In genomic region chr11:61564936-61565696, GRCh38 we compare ENCODE assay signal across 22 cellular contexts. TPM values are rescaled to one million over a fixed set of nuclear protein-coding genes. Genes with fewer than 3 reads are reported as not detected.
"Had no signal": no experiment of that assay in that cellular context is flagged by ENCODE, and none has a peak within 500 bp of the region (broad histone marks: within the 10 kb centered on the region; RNA-seq: fewer than 3 reads in every experiment).

No MANE protein-coding gene starts in this region.

- H3K27me3 ChIP-seq: MG63, Peyer's patch, SJCRH30 had no signal

- DNase-seq: Karpas-422, KG1, MG63, NCI-H1092, NCI-H1105 treated with DMSO at 0.1 percent for 48 hours, NCI-H1417 treated with DMSO at 0.1 percent for 48 hours, NCI-H187, NCI-H2081 treated with DMSO at 0.1 percent for 48 hours, NCI-H2171, NCI-H226, NCI-H510A, NCI-H524 treated with DMSO at 0.1 percent for 48 hours, NCI-H69, NCI-H774, OCI-M1, PC-9, Peyer's patch, SHP77 treated with DMSO at 0.1 percent for 48 hours, SJCRH30 had no signal

- H3K36me3 ChIP-seq: MG63, Peyer's patch, SJCRH30 had no signal

- H3K9me3 ChIP-seq: MG63, Peyer's patch, SJCRH30 had no signal

- H3K4me3 ChIP-seq: MG63, PC-9, Peyer's patch, SJCRH30 had no signal

- H3K4me1 ChIP-seq: SJCRH30 had no signal

- H3K27ac ChIP-seq: PC-9, Peyer's patch, SJCRH30 had no signal

- ATAC-seq: Right ventricle myocardium inferior, SK-N-SH treated with all-trans-retinoic acid at 6 μM for 48 hours had no signal

RNA-seq across cellular contexts. Expression of gene LRRC10B, which starts 56.6 kb away (rescaled TPM):
- total RNA-seq: RPMI7951 had no signal
